In genomic region chr9:6008169-6008979, GRCh38 we compare ENCODE assay signal across 8 cellular contexts. TPM values are rescaled to one million over a fixed set of nuclear protein-coding genes. Genes with fewer than 3 reads are reported as not detected.
DNase-seq lines count a peak whose midpoint lies in the region; ATAC-seq and TF ChIP-seq lines count a peak whose summit lies in the region.

No MANE protein-coding gene starts in this region.

- H3K4me1 ChIP-seq in PC-3 (ENCODE audit: insufficient read depth, low read length): peaks cover 43% of the 10 kb centered on the region
- no peaks in the 10 kb centered on the region for H3K4me1 ChIP-seq in esophagus (ENCODE audit: control insufficient read depth in 2 of 2, insufficient read depth in 2 of 2, low read length in 1 of 2)
- H3K4me1 ChIP-seq in mucosa of stomach (ENCODE audit: control insufficient read depth, insufficient read depth, low read length): peaks cover 9% of the 10 kb centered on the region

- TF ChIP-seq CTCF in PC-3 (conservative IDR thresholded peaks at IDR 0.05; ENCODE audit: low read depth, low read length): no peak

- H3K4me1 Mint-ChIP-seq in activated T-cell treated with anti-CD3 and anti-CD28 coated beads, Interleukin-2, amount 50 U/mL, for 4 hours (ENCODE audit: low read depth): peaks cover 52% of the 10 kb centered on the region

- BruUV-seq in PC-3 (replicated peaks; lab: Mats Ljungman, UMichigan): no TSS peak

- no peak for TF ChIP-seq EP300 in Ishikawa (IDR thresholded peaks at IDR 0.05; ENCODE audit: borderline replicate concordance)

- no peaks in the 10 kb centered on the region for H3K9me2 ChIP-seq in PC-3 (replicated peaks; ENCODE audit: low read length)

- H4K20me1 ChIP-seq in PC-3 (ENCODE audit: low read length): 0 out of 2 replicates have a peak, but pooled peaks cover 4% of the 10 kb centered on the region

- H3K4me2 ChIP-seq in PC-3 (ENCODE audit: low read length): peak overlapping the region; percentile 98

- H3K9ac ChIP-seq in PC-3 (ENCODE audit: low read length) (peak overlapping the region; percentile 78), mucosa of stomach (ENCODE audit: low read length) (peak overlapping the region; percentile 88)

- POLR2A ChIA-PET in PC-3 (lab: Charles Lee; ENCODE audit: unreplicated experiment): interaction anchor here (0.5 to 0.7 kb wide), 6 partner anchors 72 to 673 kb away, joined by 3 to 12 read pairs (median 3); partner anchors contain the start of gene ERMP1

- H3K27me3 Mint-ChIP-seq in activated T-cell treated with anti-CD3 and anti-CD28 coated beads, Interleukin-2, amount 50 U/mL, for 4 hours (ENCODE audit: low read depth): no peaks in the 10 kb centered on the region

- H3K36me3 ChIP-seq in PC-3 (ENCODE audit: low read depth, low read length) (peaks cover 4% of the 10 kb centered on the region; the same call in 1 of the 2 replicates), esophagus (ENCODE audit: control insufficient read depth in 2 of 2, insufficient read depth in 2 of 2, low read length in 1 of 2) (no peaks in the 10 kb centered on the region), mucosa of stomach (ENCODE audit: control insufficient read depth, insufficient read depth, low read length) (no peaks in the 10 kb centered on the region)

- peak overlapping the region; percentile 93 for H3K4me3 ChIP-seq in PC-3 (ENCODE audit: low read length)
- peak overlapping the region; percentile 84 to 88 for H3K4me3 ChIP-seq in esophagus (ENCODE audit: low read depth in 1 of 2, low read length in 2 of 2)
- H3K4me3 ChIP-seq in mucosa of stomach (ENCODE audit: low read length): no peak overlapping the region

- H3K9me3 ChIP-seq in PC-3 (ENCODE audit: low read length): no peaks in the 10 kb centered on the region
- H3K9me3 ChIP-seq in esophagus (ENCODE audit: control insufficient read depth in 2 of 2, insufficient read depth in 1 of 2, low read depth in 1 of 2, low read length in 1 of 2): no peaks in the 10 kb centered on the region
- H3K9me3 ChIP-seq in mucosa of stomach (ENCODE audit: control insufficient read depth, low read length): no peaks in the 10 kb centered on the region

- H3K79me2 ChIP-seq in PC-3 (ENCODE audit: low read length): peaks cover 73% of the 10 kb centered on the region

- peak overlapping the region; percentile 81 for H3K4me3 Mint-ChIP-seq in activated T-cell treated with anti-CD3 and anti-CD28 coated beads, Interleukin-2, amount 50 U/mL, for 4 hours

- CTCF ChIA-PET in PC-3 (lab: Charles Lee): interaction anchor here (0.6 to 1.0 kb wide), 5 partner anchors 43 to 209 kb away, joined by 4 to 7 read pairs (median 4); partner anchors contain the start of gene ERMP1

- 1% methylated on average over 32 to 40 of the region's 40 CpGs for WGBS in esophagus, 2 donors

- no peak for TF ChIP-seq RAD21 in Ishikawa (IDR thresholded peaks at IDR 0.05; ENCODE audit: low read depth)

- intact Hi-C loops in PC-3 (cut with micrococcal nuclease): loop anchor here (2.0 kb wide), 1 partner anchor 404 kb away; the partner anchor contains the start of gene UHRF2

- peak; percentile 61 for ATAC-seq in GM21619 (IDR thresholded peaks at IDR 0.05; ENCODE audit: unreplicated experiment)
- ATAC-seq in PC-3: peak; percentile 60
- ATAC-seq in activated T-cell treated with anti-CD3 and anti-CD28 coated beads, Interleukin-2, amount 50 U/mL, for 4 hours: peak; percentile 71 to 72

- no peaks in the 10 kb centered on the region for H3F3A ChIP-seq in PC-3 (ENCODE audit: low read length, unreplicated experiment)

- DNase-seq in DMS153 treated with DMSO at 0.1 percent for 48 hours (lab: John Stamatoyannopoulos, UW; ENCODE audit: unreplicated experiment) (peak; percentile 96), PC-3 (peak; percentile 93)
- DNase-seq in activated T-cell treated with anti-CD3 and anti-CD28 coated beads, Interleukin-2, amount 50 U/mL, for 4 hours: peak; percentile 90
- DNase-seq in stimulated activated CD8-positive, alpha-beta memory T cell treated with anti-CD3 and anti-CD28 coated beads, Interleukin-4, amount 100 ng/mL, for 48 hours: peak; percentile 94

- H3K27ac ChIP-seq in PC-3 (ENCODE audit: low read length): peak overlapping the region; percentile 62
- H3K27ac ChIP-seq in esophagus (ENCODE audit: low read depth in 2 of 2, low read length in 1 of 2): peak overlapping the region; percentile 89 to 99

- peak overlapping the region; percentile 80 for H2AFZ ChIP-seq in PC-3 (ENCODE audit: low read length)

- no peaks in the 10 kb centered on the region for H3K27me3 ChIP-seq in PC-3 (ENCODE audit: low read length)
- H3K27me3 ChIP-seq in esophagus (ENCODE audit: control insufficient read depth in 1 of 2, insufficient read depth in 2 of 2, low read length in 2 of 2): no peaks in the 10 kb centered on the region
- no peaks in the 10 kb centered on the region for H3K27me3 ChIP-seq in mucosa of stomach (ENCODE audit: control insufficient read depth, insufficient read depth, low read length)

- H3K9me3 Mint-ChIP-seq in activated T-cell treated with anti-CD3 and anti-CD28 coated beads, Interleukin-2, amount 50 U/mL, for 4 hours: peaks cover 6% of the 10 kb centered on the region

- H3K36me3 Mint-ChIP-seq in activated T-cell treated with anti-CD3 and anti-CD28 coated beads, Interleukin-2, amount 50 U/mL, for 4 hours (ENCODE audit: insufficient read depth): peaks cover 28% of the 10 kb centered on the region

TF ChIP-seq in Ishikawa, 13 proteins besides CTCF, POLR2A, EP300 and RAD21:
- TF ChIP-seq MAX (IDR thresholded peaks at IDR 0.05) (no peak), NFIC (IDR thresholded peaks at IDR 0.05) (peak; percentile 64; the same call in 1 of the 2 replicates), CREB1 (IDR thresholded peaks at IDR 0.05; ENCODE audit: low read depth) (peak; percentile 90), ZBTB7A (IDR thresholded peaks at IDR 0.05; ENCODE audit: low read depth) (peak; percentile 86; the same call in 1 of the 2 replicates), TAF1 (IDR thresholded peaks at IDR 0.05; ENCODE audit: low read depth) (peak; percentile 54)
- TF ChIP-seq, protein P1, sequence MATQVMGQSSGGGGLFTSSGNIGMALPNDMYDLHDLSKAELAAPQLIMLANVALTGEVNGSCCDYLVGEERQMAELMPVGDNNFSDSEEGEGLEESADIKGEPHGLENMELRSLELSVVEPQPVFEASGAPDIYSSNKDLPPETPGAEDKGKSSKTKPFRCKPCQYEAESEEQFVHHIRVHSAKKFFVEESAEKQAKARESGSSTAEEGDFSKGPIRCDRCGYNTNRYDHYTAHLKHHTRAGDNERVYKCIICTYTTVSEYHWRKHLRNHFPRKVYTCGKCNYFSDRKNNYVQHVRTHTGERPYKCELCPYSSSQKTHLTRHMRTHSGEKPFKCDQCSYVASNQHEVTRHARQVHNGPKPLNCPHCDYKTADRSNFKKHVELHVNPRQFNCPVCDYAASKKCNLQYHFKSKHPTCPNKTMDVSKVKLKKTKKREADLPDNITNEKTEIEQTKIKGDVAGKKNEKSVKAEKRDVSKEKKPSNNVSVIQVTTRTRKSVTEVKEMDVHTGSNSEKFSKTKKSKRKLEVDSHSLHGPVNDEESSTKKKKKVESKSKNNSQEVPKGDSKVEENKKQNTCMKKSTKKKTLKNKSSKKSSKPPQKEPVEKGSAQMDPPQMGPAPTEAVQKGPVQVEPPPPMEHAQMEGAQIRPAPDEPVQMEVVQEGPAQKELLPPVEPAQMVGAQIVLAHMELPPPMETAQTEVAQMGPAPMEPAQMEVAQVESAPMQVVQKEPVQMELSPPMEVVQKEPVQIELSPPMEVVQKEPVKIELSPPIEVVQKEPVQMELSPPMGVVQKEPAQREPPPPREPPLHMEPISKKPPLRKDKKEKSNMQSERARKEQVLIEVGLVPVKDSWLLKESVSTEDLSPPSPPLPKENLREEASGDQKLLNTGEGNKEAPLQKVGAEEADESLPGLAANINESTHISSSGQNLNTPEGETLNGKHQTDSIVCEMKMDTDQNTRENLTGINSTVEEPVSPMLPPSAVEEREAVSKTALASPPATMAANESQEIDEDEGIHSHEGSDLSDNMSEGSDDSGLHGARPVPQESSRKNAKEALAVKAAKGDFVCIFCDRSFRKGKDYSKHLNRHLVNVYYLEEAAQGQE (IDR thresholded peaks at IDR 0.05; ENCODE audit: low read depth): no peak
- TF ChIP-seq, protein P2, sequence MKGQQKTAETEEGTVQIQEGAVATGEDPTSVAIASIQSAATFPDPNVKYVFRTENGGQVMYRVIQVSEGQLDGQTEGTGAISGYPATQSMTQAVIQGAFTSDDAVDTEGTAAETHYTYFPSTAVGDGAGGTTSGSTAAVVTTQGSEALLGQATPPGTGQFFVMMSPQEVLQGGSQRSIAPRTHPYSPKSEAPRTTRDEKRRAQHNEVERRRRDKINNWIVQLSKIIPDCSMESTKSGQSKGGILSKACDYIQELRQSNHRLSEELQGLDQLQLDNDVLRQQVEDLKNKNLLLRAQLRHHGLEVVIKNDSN (IDR thresholded peaks at IDR 0.05): no peak

RNA-seq across cellular contexts. Expression of gene RANBP6, which starts 7.0 kb away (rescaled TPM):
- total RNA-seq in PC-3 (2014; rRNA removed): 11.6 and 14.1 TPM in 2 replicates
- total RNA-seq in activated T-cell treated with anti-CD3 and anti-CD28 coated beads, Interleukin-2, amount 50 U/mL, for 4 hours: 10 to 100 TPM; 19.3 to 20.6 (median 20.0) TPM
- 1 to 10 TPM; 4.2 to 5.2 TPM for polyA plus RNA-seq in esophagus
